8 cellular contexts compared by ENCODE assay signal in genomic region chr6:39309942-39310531, GRCh38. TPM values are rescaled to one million over a fixed set of nuclear protein-coding genes. Genes with fewer than 3 reads are reported as not detected.
DNase-seq lines count a peak whose midpoint lies in the region; ATAC-seq lines count a peak whose summit lies in the region.

No MANE protein-coding gene starts in this region.

- H3K9me3 ChIP-seq in right cardiac atrium (ENCODE audit: control insufficient read depth, low read length): no peaks in the 10 kb centered on the region

- H3K27ac ChIP-seq in right cardiac atrium (ENCODE audit: low read length): no peak overlapping the region

- peak; percentile 67 for DNase-seq in NCI-H1436 (lab: John Stamatoyannopoulos, UW)
- DNase-seq in NCI-H1436 treated with DMSO at 0.1 percent for 48 hours (lab: John Stamatoyannopoulos, UW): no peak
- peak; percentile 68 for DNase-seq in M059J (ENCODE audit: low read depth)
- peak; percentile 38 for DNase-seq in T follicular helper cell (ENCODE audit: low read depth)
- DNase-seq in anterior cingulate cortex (lab: John Stamatoyannopoulos, UW): peak in 53 of 58 donors; percentile 6 to 75 (median 42)
- peak; percentile 74 to 90 (median 87) for DNase-seq in right cardiac atrium
- DNase-seq in sciatic nerve (ENCODE audit: low spot score): peak; percentile 88

- 34% methylated on average over 7 of the region's 7 CpGs for WGBS in right cardiac atrium

- H3K4me3 ChIP-seq in right cardiac atrium (ENCODE audit: low read length): no peak overlapping the region

- H3K27me3 ChIP-seq in right cardiac atrium (ENCODE audit: control insufficient read depth, insufficient read depth): no peaks in the 10 kb centered on the region

- peak; percentile 50 to 68 for ATAC-seq in right cardiac atrium
- ATAC-seq in sciatic nerve: peak; percentile 82
- no peak for ATAC-seq in HG02759 (IDR thresholded peaks at IDR 0.05; ENCODE audit: unreplicated experiment)

- H3K4me1 ChIP-seq in right cardiac atrium (ENCODE audit: control insufficient read depth, insufficient read depth, low read length): no peaks in the 10 kb centered on the region

- intact Hi-C loops in right cardiac atrium (cut with DNase I) (loop anchor here (5.0 to 10.0 kb wide), 5 partner anchors 225 to 435 kb away; no protein-coding TSS in a partner anchor), sciatic nerve (cut with DNase I) (no loop called here)

RNA-seq across cellular contexts. Expression of gene KCNK17, which starts 4.2 kb away (rescaled TPM):
- not detected in 2 replicates for total RNA-seq in M059J (2014; rRNA removed; shearing (Covaris generic))
- 1 to 10 TPM; 3.6 to 9.3 (median 5.3) TPM for total RNA-seq in right cardiac atrium
- polyA plus RNA-seq in right cardiac atrium: 2.5 TPM
- 2.6 TPM for total RNA-seq in sciatic nerve

RNA-seq across cellular contexts. Expression of gene KCNK16, which starts 12.5 kb away (rescaled TPM):
- total RNA-seq in M059J (2014; rRNA removed; shearing (Covaris generic)): not detected in 2 replicates
- not detected for total RNA-seq in right cardiac atrium
- polyA plus RNA-seq in right cardiac atrium: not detected
- not detected for total RNA-seq in sciatic nerve
